In genomic region chr2:17610521-17610920, GRCh38 we compare ENCODE assay signal across 15 cellular contexts.
DNase-seq lines count a peak whose midpoint lies in the region; TF ChIP-seq lines count a peak whose summit lies in the region.
"Had no signal": no experiment of that assay in that cellular context is flagged by ENCODE, and none has a peak within 500 bp of the region (broad histone marks: within the 10 kb centered on the region; RNA-seq: fewer than 3 reads in every experiment).

No MANE protein-coding gene starts in this region.

- H3K4me1 ChIP-seq in adrenal gland (replicated peaks in 1 of 2) (peaks cover 0 to 10% of the 10 kb centered on the region in 2 donors), endodermal cell (ENCODE audit: control insufficient read depth, insufficient read depth, low read length) (peaks cover 3% of the 10 kb centered on the region), left ventricle myocardium inferior (peaks cover 33% of the 10 kb centered on the region), osteoblast (ENCODE audit: insufficient read depth, low read length) (peaks cover 8% of the 10 kb centered on the region), sigmoid colon (no peaks in the 10 kb centered on the region)
- H3K4me1 ChIP-seq: HAP-1 had no signal

- intact Hi-C loops in adrenal gland (cut with DNase I) (no loop called here), left ventricle myocardium inferior (cut with micrococcal nuclease) (no loop called here), sigmoid colon (cut with DNase I) (no loop called here)

- no peak overlapping the region for H2AFZ ChIP-seq in osteoblast (ENCODE audit: low read length)

- peak overlapping the region in 3 of 5 donors; percentile 10 to 70 (median 37) for H3K27ac ChIP-seq in adrenal gland
- H3K27ac ChIP-seq in endodermal cell (ENCODE audit: low read depth, low read length): no peak overlapping the region
- H3K27ac ChIP-seq in left ventricle myocardium inferior (replicated peaks): peak overlapping the region; percentile 70
- H3K27ac ChIP-seq in osteoblast (ENCODE audit: low read depth, low read length): no peak overlapping the region
- H3K27ac ChIP-seq in sigmoid colon: no peak overlapping the region

- H3K36me3 ChIP-seq in adrenal gland (replicated peaks in 1 of 2): no peaks in the 10 kb centered on the region
- no peaks in the 10 kb centered on the region for H3K36me3 ChIP-seq in endodermal cell (ENCODE audit: control insufficient read depth, insufficient read depth, low read length)
- H3K36me3 ChIP-seq in left ventricle myocardium inferior: no peaks in the 10 kb centered on the region
- no peaks in the 10 kb centered on the region for H3K36me3 ChIP-seq in osteoblast (ENCODE audit: insufficient read depth, low read length)
- no peaks in the 10 kb centered on the region for H3K36me3 ChIP-seq in sigmoid colon
- H3K36me3 ChIP-seq: HAP-1 had no signal

- H3K4me3 Mint-ChIP-seq in endodermal cell: no peak overlapping the region
- H3K4me3 Mint-ChIP-seq: CD4-positive, CD25-positive, alpha-beta regulatory T cell had no signal

- TF ChIP-seq EP300 in sigmoid colon (IDR thresholded peaks at IDR 0.05): no peak

- no peak overlapping the region for H3K27ac Mint-ChIP-seq in endodermal cell
- H3K27ac Mint-ChIP-seq: CD4-positive, CD25-positive, alpha-beta regulatory T cell had no signal

- no peak for TF ChIP-seq CTCF in adrenal gland (IDR thresholded peaks at IDR 0.05)
- TF ChIP-seq CTCF in endodermal cell (conservative IDR thresholded peaks at IDR 0.05): no peak
- no peak for TF ChIP-seq CTCF in left ventricle myocardium inferior (IDR thresholded peaks at IDR 0.05; ENCODE audit: borderline replicate concordance)
- TF ChIP-seq CTCF in osteoblast (IDR thresholded peaks at IDR 0.05; ENCODE audit: extremely low read depth, low read depth, low read length): no peak
- TF ChIP-seq CTCF in sigmoid colon (IDR thresholded peaks at IDR 0.05): no peak

- peak; percentile 45 to 80 (median 71) for DNase-seq in adrenal gland
- DNase-seq in endodermal cell: peak; percentile 30
- DNase-seq in left ventricle myocardium inferior: peak; percentile 48
- DNase-seq in osteoblast (ENCODE audit: insufficient read length, low spot score, missing footprints): peak; percentile 87
- no peak for DNase-seq in amniotic stem cell (lab: John Stamatoyannopoulos, UW)
- DNase-seq in activated T-cell treated with anti-CD3 and anti-CD28 coated beads for 4 hours: no peak
- no peak for DNase-seq in sigmoid colon
- DNase-seq: ACHN; CD4-positive, CD25-positive, alpha-beta regulatory T cell; DMS53; Kasumi-1; NCI-H1417 treated with DMSO at 0.1 percent for 48 hours; NCI-H2081; NCI-H524 had no signal

- no peak overlapping the region for H3K9ac ChIP-seq in endodermal cell (ENCODE audit: extremely low read depth, low read length, poor library complexity, severe bottlenecking)

- no peaks in the 10 kb centered on the region for H4K20me1 ChIP-seq in osteoblast (ENCODE audit: insufficient read depth, low read length)

- H3K79me2 ChIP-seq in osteoblast (ENCODE audit: insufficient read depth, low read length): no peaks in the 10 kb centered on the region

- H3K4me3 ChIP-seq in adrenal gland (no peak overlapping the region), endodermal cell (ENCODE audit: low read length) (no peak overlapping the region), left ventricle myocardium inferior (no peak overlapping the region), osteoblast (ENCODE audit: insufficient read depth, low read length) (no peak overlapping the region), sigmoid colon (no peak overlapping the region)
- H3K4me3 ChIP-seq: HAP-1 had no signal

- H3K4me2 ChIP-seq in osteoblast (ENCODE audit: insufficient read depth, low read length): no peak overlapping the region

- H3K36me3 Mint-ChIP-seq in endodermal cell (ENCODE audit: low read depth): no peaks in the 10 kb centered on the region
- H3K36me3 Mint-ChIP-seq: CD4-positive, CD25-positive, alpha-beta regulatory T cell had no signal

- H3K4me1 Mint-ChIP-seq in endodermal cell: peaks cover 6% of the 10 kb centered on the region
- H3K4me1 Mint-ChIP-seq: CD4-positive, CD25-positive, alpha-beta regulatory T cell had no signal

- no peak for TF ChIP-seq POLR2A in adrenal gland (IDR thresholded peaks at IDR 0.05)
- TF ChIP-seq POLR2A in sigmoid colon (IDR thresholded peaks at IDR 0.05): no peak

- WGBS in adrenal gland, 4 donors: 5 to 33% (median 20%) methylated on average over 2 to 3 of the region's 3 CpGs
- WGBS in endodermal cell (ENCODE audit: insufficient coverage in 1 of 2, insufficient read length in 1 of 2), 2 experiments: 92 to 100% methylated on average over 3 of the region's 3 CpGs
- 65 to 91% methylated on average over 3 of the region's 3 CpGs for WGBS in sigmoid colon, 2 donors

- no peaks in the 10 kb centered on the region for H3K27me3 ChIP-seq in adrenal gland
- no peaks in the 10 kb centered on the region for H3K27me3 ChIP-seq in endodermal cell (ENCODE audit: control insufficient read depth, insufficient read depth, low read length, poor library complexity, severe bottlenecking)
- no peaks in the 10 kb centered on the region for H3K27me3 ChIP-seq in left ventricle myocardium inferior (ENCODE audit: low read depth)
- H3K27me3 ChIP-seq in osteoblast (ENCODE audit: insufficient read depth, low read length): no peaks in the 10 kb centered on the region
- no peaks in the 10 kb centered on the region for H3K27me3 ChIP-seq in sigmoid colon

- H3K27me3 Mint-ChIP-seq in endodermal cell (ENCODE audit: insufficient read depth): no peaks in the 10 kb centered on the region
- H3K27me3 Mint-ChIP-seq: CD4-positive, CD25-positive, alpha-beta regulatory T cell had no signal

- no peaks in the 10 kb centered on the region for H3K9me3 Mint-ChIP-seq in endodermal cell
- H3K9me3 Mint-ChIP-seq: CD4-positive, CD25-positive, alpha-beta regulatory T cell had no signal

- H3K9me3 ChIP-seq in adrenal gland (replicated peaks in 1 of 3) (no peaks in the 10 kb centered on the region), endodermal cell (ENCODE audit: control insufficient read depth, low read length) (no peaks in the 10 kb centered on the region), left ventricle myocardium inferior (replicated peaks) (no peaks in the 10 kb centered on the region), osteoblast (ENCODE audit: low read depth, low read length) (no peaks in the 10 kb centered on the region), sigmoid colon (no peaks in the 10 kb centered on the region)
- H3K9me3 ChIP-seq: HAP-1 had no signal

Comparison
In these comparisons a context has a peak if more than half of its experiments do, and no peak if none do; other contexts are left out.
1. DNase-seq: peak in adrenal gland (7 of 7), endodermal cell (single experiment), left ventricle myocardium inferior (single experiment) and osteoblast (single experiment); none in amniotic stem cell (single experiment), activated T-cell treated with anti-CD3 and anti-CD28 coated beads for 4 hours (single experiment) and sigmoid colon (single experiment).
2. H3K27ac ChIP-seq: peak in adrenal gland (3 of 5) and left ventricle myocardium inferior (single experiment); none in endodermal cell (single experiment), osteoblast (single experiment) and sigmoid colon (0 of 4).